Comparison of ENCODE assay signal across 1 cellular context in genomic region chr6:41786451-41787218, GRCh38.
TF ChIP-seq lines count a peak whose summit lies in the region.

No MANE protein-coding gene starts in this region.

TF ChIP-seq in IMR-90, 13 proteins besides CTCF, POLR2A, EP300 and RAD21 (continued from another document):
- TF ChIP-seq, protein P1, sequence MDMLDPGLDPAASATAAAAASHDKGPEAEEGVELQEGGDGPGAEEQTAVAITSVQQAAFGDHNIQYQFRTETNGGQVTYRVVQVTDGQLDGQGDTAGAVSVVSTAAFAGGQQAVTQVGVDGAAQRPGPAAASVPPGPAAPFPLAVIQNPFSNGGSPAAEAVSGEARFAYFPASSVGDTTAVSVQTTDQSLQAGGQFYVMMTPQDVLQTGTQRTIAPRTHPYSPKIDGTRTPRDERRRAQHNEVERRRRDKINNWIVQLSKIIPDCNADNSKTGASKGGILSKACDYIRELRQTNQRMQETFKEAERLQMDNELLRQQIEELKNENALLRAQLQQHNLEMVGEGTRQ (IDR thresholded peaks at IDR 0.05; ENCODE audit: low read depth, low read length): no peak
- TF ChIP-seq MAZ (IDR thresholded peaks at IDR 0.05; ENCODE audit: borderline replicate concordance, low read depth, low read length) (peak; percentile 80; the same call in 1 of the 2 replicates), MXI1 (IDR thresholded peaks at IDR 0.05; ENCODE audit: borderline replicate concordance, low read depth, low read length) (peak; percentile 18; the same call in 1 of the 2 replicates), MAFK (IDR thresholded peaks at IDR 0.05; ENCODE audit: low read depth, low read length) (no peak), SMC3 (IDR thresholded peaks at IDR 0.05; ENCODE audit: low read depth, low read length) (peak; percentile 54), RCOR1 (IDR thresholded peaks at IDR 0.05; ENCODE audit: insufficient replicate concordance, low read length) (no peak)
